Comparison of ENCODE assay signal across 8 cellular contexts in the genomic region with DNA sequence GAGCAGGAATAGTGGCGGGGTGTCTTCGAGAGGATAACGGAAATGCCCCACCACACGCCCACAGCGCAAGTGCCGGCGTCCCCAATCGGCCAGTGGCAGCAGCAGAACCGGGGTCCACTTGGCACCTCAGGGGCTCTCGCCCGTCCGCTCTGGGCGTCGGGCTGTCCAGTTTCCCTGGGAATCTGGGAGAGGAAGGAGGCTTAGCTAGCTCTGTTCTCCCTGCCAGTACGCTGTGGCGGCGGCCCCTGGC. TPM values are rescaled to one million over a fixed set of nuclear protein-coding genes. Genes with fewer than 3 reads are reported as not detected.
DNase-seq lines count a peak whose midpoint lies in the region; ATAC-seq, FAIRE-seq and TF ChIP-seq lines count a peak whose summit lies in the region.

No MANE protein-coding gene starts in this region.

- no peaks in the 10 kb centered on the region for H3K36me3 ChIP-seq in prostate gland

- peak overlapping the region; percentile 93 for H3K4me3 Mint-ChIP-seq in CD4-positive, alpha-beta T cell
- H3K4me3 Mint-ChIP-seq in activated naive CD4-positive, alpha-beta T cell treated with anti-CD3 and anti-CD28 coated beads for 36 hours, result peak overlapping the region; percentile 74

- peaks cover 18% of the 10 kb centered on the region for H3K4me1 Mint-ChIP-seq in CD4-positive, alpha-beta T cell (ENCODE audit: low read depth)
- peaks cover 12% of the 10 kb centered on the region for H3K4me1 Mint-ChIP-seq in activated naive CD4-positive, alpha-beta T cell treated with anti-CD3 and anti-CD28 coated beads for 36 hours (ENCODE audit: low read depth)

- intact Hi-C loops in CD4-positive, alpha-beta T cell (cut with DNase I, micrococcal nuclease), result loop anchor here (2.0 kb wide), 2 partner anchors 92 to 94 kb away; a partner anchor contains a TSS
- intact Hi-C loops in activated naive CD4-positive, alpha-beta T cell treated with anti-CD3 and anti-CD28 coated beads for 36 hours (cut with micrococcal nuclease), result loop anchor here (2.0 to 10.0 kb wide), 6 partner anchors 112 to 1404 kb away; a partner anchor contains a TSS
- intact Hi-C loops in Right ventricle myocardium superior (cut with DNase I), result loop anchor here (5.0 kb wide), 1 partner anchor 91 kb away; a partner anchor contains a TSS
- intact Hi-C loops in prostate gland (cut with DNase I), result loop anchor here (2.0 to 10.0 kb wide), 2 partner anchors 94 to 254 kb away; no protein-coding TSS in a partner anchor

- no peaks in the 10 kb centered on the region for H3K4me1 ChIP-seq in prostate gland (replicated peaks)

- CTCF ChIA-PET in CD4-positive, alpha-beta T cell (lab: Charles Lee), result interaction anchor here (3.3 kb wide), 1 partner anchor 10 kb away, joined by 13 read pairs; no protein-coding TSS in a partner anchor
- CTCF ChIA-PET in activated naive CD4-positive, alpha-beta T cell treated with anti-CD3 and anti-CD28 coated beads for 36 hours (lab: Charles Lee), result interaction anchor here (0.6 to 3.9 kb wide), 13 partner anchors 10 to 195 kb away, joined by 3 to 25 read pairs (median 4); no protein-coding TSS in a partner anchor

- H3K36me3 Mint-ChIP-seq in CD4-positive, alpha-beta T cell (ENCODE audit: low read depth), result no peaks in the 10 kb centered on the region
- no peaks in the 10 kb centered on the region for H3K36me3 Mint-ChIP-seq in activated naive CD4-positive, alpha-beta T cell treated with anti-CD3 and anti-CD28 coated beads for 36 hours (ENCODE audit: low read depth)

- H3K27ac ChIP-seq in CD4-positive, alpha-beta T cell (ENCODE audit: low read depth, low read length), result no peak overlapping the region
- peak overlapping the region; percentile 97 to 98 for H3K27ac ChIP-seq in prostate gland

- peak overlapping the region; percentile 66 for H3K27ac Mint-ChIP-seq in CD4-positive, alpha-beta T cell
- peak overlapping the region; percentile 28 for H3K27ac Mint-ChIP-seq in activated naive CD4-positive, alpha-beta T cell treated with anti-CD3 and anti-CD28 coated beads for 36 hours

- 1% methylated on average over 10 of the region's 17 CpGs for WGBS in prostate gland

- TF ChIP-seq CTCF in CD4-positive, alpha-beta T cell (IDR thresholded peaks at IDR 0.05), result no peak
- no peak for TF ChIP-seq CTCF in prostate gland (IDR thresholded peaks at IDR 0.05)

- POLR2A ChIA-PET in CD4-positive, alpha-beta T cell (lab: Charles Lee), result interaction anchor here (0.6 to 2.4 kb wide), 6 partner anchors 9 to 174 kb away, joined by 3 to 11 read pairs (median 6); a partner anchor contains a TSS

- FAIRE-seq in H54 (lab: Jason Lieb, UNC), result no peak

- no peaks in the 10 kb centered on the region for H3K9me3 Mint-ChIP-seq in CD4-positive, alpha-beta T cell
- H3K9me3 Mint-ChIP-seq in activated naive CD4-positive, alpha-beta T cell treated with anti-CD3 and anti-CD28 coated beads for 36 hours, result no peaks in the 10 kb centered on the region

- H3K27me3 Mint-ChIP-seq in CD4-positive, alpha-beta T cell, result no peaks in the 10 kb centered on the region
- H3K27me3 Mint-ChIP-seq in activated naive CD4-positive, alpha-beta T cell treated with anti-CD3 and anti-CD28 coated beads for 36 hours (ENCODE audit: low read depth), result peaks cover 13% of the 10 kb centered on the region

- peak; percentile 35 for ATAC-seq in CD4-positive, alpha-beta T cell (ENCODE audit: poor library complexity)
- peak; percentile 24 for ATAC-seq in GM19467 (IDR thresholded peaks at IDR 0.05; ENCODE audit: unreplicated experiment)
- ATAC-seq in Right ventricle myocardium superior (ENCODE audit: poor library complexity), result peak; percentile 42

- H3K9me3 ChIP-seq in CD4-positive, alpha-beta T cell (ENCODE audit: control insufficient read depth, low read length), result no peaks in the 10 kb centered on the region
- no peaks in the 10 kb centered on the region for H3K9me3 ChIP-seq in prostate gland

- peak in 8 of 10 experiments; percentile 2 to 36 (median 10) for DNase-seq in CD4-positive, alpha-beta T cell
- DNase-seq in HS-27A (ENCODE audit: low read depth) (peak; percentile 50), Right ventricle myocardium superior (no peak), prostate gland (ENCODE audit: low spot score) (peak; percentile 24), H54 (ENCODE audit: insufficient read length, low spot score) (no peak), dermis blood vessel endothelial cell (no peak)
- DNase-seq in activated naive CD4-positive, alpha-beta T cell treated with anti-CD3 and anti-CD28 coated beads for 36 hours, result peak; percentile 51

- peak overlapping the region; percentile 64 to 68 for H3K4me3 ChIP-seq in prostate gland

- no peak for TF ChIP-seq POLR2A in prostate gland (IDR thresholded peaks at IDR 0.05)
- TF ChIP-seq POLR2A in H54 (IDR thresholded peaks at IDR 0.05; ENCODE audit: low read depth, low read length), result no peak

- no peaks in the 10 kb centered on the region for H3K27me3 ChIP-seq in CD4-positive, alpha-beta T cell (ENCODE audit: control insufficient read depth, insufficient read depth, low read length)
- no peaks in the 10 kb centered on the region for H3K27me3 ChIP-seq in prostate gland (replicated peaks; ENCODE audit: insufficient read depth)

RNA-seq across cellular contexts. Expression of a gene that starts 53.7 kb away (rescaled TPM):
- total RNA-seq in CD4-positive, alpha-beta T cell, result not detected
- not detected for total RNA-seq in activated naive CD4-positive, alpha-beta T cell treated with anti-CD3 and anti-CD28 coated beads for 36 hours
- total RNA-seq in Right ventricle myocardium superior (not detected), prostate gland (1 to 10 TPM in 1 of 2 donors, not detected in 1; 5.4 TPM), dermis blood vessel endothelial cell (not detected in 2 replicates)

Comparison
In these comparisons a context has a peak if more than half of its experiments do, and no peak if none do; other contexts are left out.
1. DNase-seq: peak in CD4-positive, alpha-beta T cell (8 of 10), HS-27A (single experiment), activated naive CD4-positive, alpha-beta T cell treated with anti-CD3 and anti-CD28 coated beads for 36 hours (single experiment) and prostate gland (single experiment); none in Right ventricle myocardium superior (single experiment), H54 (single experiment) and dermis blood vessel endothelial cell (single experiment).
2. Peak in every context shown above with its lines, with median percentiles within 50 percentile points of each other: ATAC-seq.